In genomic region chr4:177380730-177381287, GRCh38 we compare ENCODE assay signal across 13 cellular contexts.
DNase-seq lines count a peak whose midpoint lies in the region; ATAC-seq and TF ChIP-seq lines count a peak whose summit lies in the region.
"Had no signal": no experiment of that assay in that cellular context is flagged by ENCODE, and none has a peak within 500 bp of the region (broad histone marks: within the 10 kb centered on the region; RNA-seq: fewer than 3 reads in every experiment).

No MANE protein-coding gene starts in this region.

- intact Hi-C loops in MCF 10A (cut with micrococcal nuclease): no loop called here
- intact Hi-C loops in breast epithelium (cut with DNase I; ENCODE audit: low total_unique reads): no loop called here
- intact Hi-C loops in activated T-helper 1 cell treated with anti-CD3 and anti-CD28 coated beads, Interleukin-12 subunit alpha, Interleukin-12 subunit beta, Interleukin-2, Interleukin-4 antibody, amounts not matched to agents 30 ng/mL and 10 ng/mL and 1 ng/mL, durations not matched to agents 14 hours and 24 hours and 36 hours (cut with micrococcal nuclease): no loop called here

- ATAC-seq in stimulated activated memory B cell treated with anti-CD40 and anti-IgM and Interleukin-4, amounts not matched to agents 10 μg/mL and 1 μg/mL and 100 μg/mL, for 72 hours: peak; percentile 28
- ATAC-seq: left ventricle myocardium superior had no signal

- H3K4me2 ChIP-seq in Karpas-422 (ENCODE audit: low read depth, low read length, poor library complexity, severe bottlenecking): no peak overlapping the region

- CTCF ChIA-PET in MCF 10A (lab: Yijun Ruan, JAX): interaction anchor here (0.6 to 0.8 kb wide), 2 partner anchors 25 to 40 kb away, joined by 3 to 4 read pairs; no protein-coding TSS in a partner anchor

- no peak overlapping the region for H2AFZ ChIP-seq in Karpas-422 (ENCODE audit: low read length)

- TF ChIP-seq CTCF in MCF 10A (IDR thresholded peaks at IDR 0.05; ENCODE audit: unreplicated experiment): no peak
- no peak for TF ChIP-seq CTCF in breast epithelium (IDR thresholded peaks at IDR 0.05)
- peak; percentile 40 for TF ChIP-seq CTCF in chondrocyte (IDR thresholded peaks at IDR 0.05)

- H3K9me2 ChIP-seq in Karpas-422 (replicated peaks; ENCODE audit: insufficient read depth, low read length): no peaks in the 10 kb centered on the region

- DNase-seq in MCF 10A (ENCODE audit: unreplicated experiment): peak; percentile 21
- DNase-seq in breast epithelium (ENCODE audit: low spot score in 2 of 2): no peak
- peak; percentile 49 for DNase-seq in Karpas-422
- DNase-seq in chondrocyte (ENCODE audit: low spot score): no peak
- DNase-seq in DMS114 treated with DMSO at 0.1 percent for 48 hours (lab: John Stamatoyannopoulos, UW; ENCODE audit: unreplicated experiment): no peak
- no peak for DNase-seq in activated T-helper 1 cell treated with anti-CD3 and anti-CD28 coated beads, Interleukin-12 subunit alpha, Interleukin-12 subunit beta, Interleukin-2, Interleukin-4 antibody, amounts not matched to agents 30 ng/mL and 10 ng/mL and 1 ng/mL, durations not matched to agents 14 hours and 24 hours and 36 hours (ENCODE audit: low spot score)
- no peak for DNase-seq in NCI-H526 treated with DMSO at 0.1 percent for 48 hours (lab: John Stamatoyannopoulos, UW)
- DNase-seq: activated CD4-positive, CD25-positive, alpha-beta regulatory T cell treated with anti-CD3 and anti-CD28 coated beads, Interleukin-2, amount 50 U/mL, for 72 hours; left ventricle myocardium superior had no signal

- peaks cover 15% of the 10 kb centered on the region for H3K27me3 Mint-ChIP-seq in MCF 10A (ENCODE audit: insufficient read depth, unreplicated experiment)
- peaks cover 3% of the 10 kb centered on the region for H3K27me3 Mint-ChIP-seq in chondrocyte (ENCODE audit: low read depth)
- H3K27me3 Mint-ChIP-seq in stimulated activated memory B cell treated with anti-CD40 and anti-IgM and Interleukin-4, amounts not matched to agents 10 μg/mL and 1 μg/mL and 100 μg/mL, for 72 hours: peaks cover 16% of the 10 kb centered on the region
- H3K27me3 Mint-ChIP-seq in activated T-helper 1 cell treated with anti-CD3 and anti-CD28 coated beads, Interleukin-12 subunit alpha, Interleukin-12 subunit beta, Interleukin-2, Interleukin-4 antibody, amounts not matched to agents 30 ng/mL and 10 ng/mL and 1 ng/mL, durations not matched to agents 14 hours and 24 hours and 36 hours (ENCODE audit: insufficient read depth): peaks cover 28% of the 10 kb centered on the region

- no peak overlapping the region for H3K4me3 Mint-ChIP-seq in MCF 10A (ENCODE audit: unreplicated experiment)
- H3K4me3 Mint-ChIP-seq in chondrocyte (ENCODE audit: unreplicated experiment): no peak overlapping the region
- H3K4me3 Mint-ChIP-seq in stimulated activated memory B cell treated with anti-CD40 and anti-IgM and Interleukin-4, amounts not matched to agents 10 μg/mL and 1 μg/mL and 100 μg/mL, for 72 hours: no peak overlapping the region
- no peak overlapping the region for H3K4me3 Mint-ChIP-seq in activated T-helper 1 cell treated with anti-CD3 and anti-CD28 coated beads, Interleukin-12 subunit alpha, Interleukin-12 subunit beta, Interleukin-2, Interleukin-4 antibody, amounts not matched to agents 30 ng/mL and 10 ng/mL and 1 ng/mL, durations not matched to agents 14 hours and 24 hours and 36 hours
- H3K4me3 Mint-ChIP-seq: activated naive CD8-positive, alpha-beta T cell; IgD-negative memory B cell had no signal

- POLR2A ChIA-PET in MCF 10A (lab: Yijun Ruan, JAX): no interaction called here

- no peaks in the 10 kb centered on the region for H3K9me3 Mint-ChIP-seq in MCF 10A (ENCODE audit: unreplicated experiment)
- peaks cover 5% of the 10 kb centered on the region for H3K9me3 Mint-ChIP-seq in chondrocyte (ENCODE audit: low read depth)
- H3K9me3 Mint-ChIP-seq in stimulated activated memory B cell treated with anti-CD40 and anti-IgM and Interleukin-4, amounts not matched to agents 10 μg/mL and 1 μg/mL and 100 μg/mL, for 72 hours: no peaks in the 10 kb centered on the region
- H3K9me3 Mint-ChIP-seq in activated T-helper 1 cell treated with anti-CD3 and anti-CD28 coated beads, Interleukin-12 subunit alpha, Interleukin-12 subunit beta, Interleukin-2, Interleukin-4 antibody, amounts not matched to agents 30 ng/mL and 10 ng/mL and 1 ng/mL, durations not matched to agents 14 hours and 24 hours and 36 hours: no peaks in the 10 kb centered on the region
- H3K9me3 Mint-ChIP-seq: IgD-negative memory B cell had no signal

- no peaks in the 10 kb centered on the region for H3K79me2 ChIP-seq in Karpas-422 (ENCODE audit: low read length)

- H3K4me1 Mint-ChIP-seq in MCF 10A (ENCODE audit: insufficient read depth, unreplicated experiment): no peaks in the 10 kb centered on the region
- H3K4me1 Mint-ChIP-seq in chondrocyte (ENCODE audit: low read depth): peaks cover 9% of the 10 kb centered on the region
- H3K4me1 Mint-ChIP-seq in stimulated activated memory B cell treated with anti-CD40 and anti-IgM and Interleukin-4, amounts not matched to agents 10 μg/mL and 1 μg/mL and 100 μg/mL, for 72 hours: no peaks in the 10 kb centered on the region
- no peaks in the 10 kb centered on the region for H3K4me1 Mint-ChIP-seq in activated T-helper 1 cell treated with anti-CD3 and anti-CD28 coated beads, Interleukin-12 subunit alpha, Interleukin-12 subunit beta, Interleukin-2, Interleukin-4 antibody, amounts not matched to agents 30 ng/mL and 10 ng/mL and 1 ng/mL, durations not matched to agents 14 hours and 24 hours and 36 hours (ENCODE audit: low read depth)
- H3K4me1 Mint-ChIP-seq: IgD-negative memory B cell had no signal

- no peaks in the 10 kb centered on the region for H3K9me3 ChIP-seq in breast epithelium
- H3K9me3 ChIP-seq in Karpas-422 (ENCODE audit: low read length): no peaks in the 10 kb centered on the region

- BruUV-seq in MCF 10A (replicated peaks; lab: Mats Ljungman, UMichigan): no TSS peak

- H3K4me1 ChIP-seq in breast epithelium (no peaks in the 10 kb centered on the region), Karpas-422 (ENCODE audit: low read length) (no peaks in the 10 kb centered on the region)

- H3K36me3 ChIP-seq in breast epithelium (no peaks in the 10 kb centered on the region), Karpas-422 (ENCODE audit: insufficient read depth, low read length) (no peaks in the 10 kb centered on the region)

- H3K4me3 ChIP-seq in breast epithelium (no peak overlapping the region), Karpas-422 (ENCODE audit: low read length) (no peak overlapping the region)

- H4K20me1 ChIP-seq in Karpas-422 (ENCODE audit: insufficient read depth, low read depth, low read length): no peaks in the 10 kb centered on the region

- no peaks in the 10 kb centered on the region for H3K36me3 Mint-ChIP-seq in MCF 10A (ENCODE audit: insufficient read depth, unreplicated experiment)
- no peaks in the 10 kb centered on the region for H3K36me3 Mint-ChIP-seq in chondrocyte (ENCODE audit: low read depth)
- no peaks in the 10 kb centered on the region for H3K36me3 Mint-ChIP-seq in stimulated activated memory B cell treated with anti-CD40 and anti-IgM and Interleukin-4, amounts not matched to agents 10 μg/mL and 1 μg/mL and 100 μg/mL, for 72 hours
- no peaks in the 10 kb centered on the region for H3K36me3 Mint-ChIP-seq in activated T-helper 1 cell treated with anti-CD3 and anti-CD28 coated beads, Interleukin-12 subunit alpha, Interleukin-12 subunit beta, Interleukin-2, Interleukin-4 antibody, amounts not matched to agents 30 ng/mL and 10 ng/mL and 1 ng/mL, durations not matched to agents 14 hours and 24 hours and 36 hours (ENCODE audit: low read depth)
- H3K36me3 Mint-ChIP-seq: IgD-negative memory B cell had no signal

- TF ChIP-seq POLR2A in breast epithelium (IDR thresholded peaks at IDR 0.05): no peak

- H3K9ac ChIP-seq in Karpas-422 (ENCODE audit: low read length): no peak overlapping the region

- no peak overlapping the region for H3K27ac ChIP-seq in breast epithelium
- no peak overlapping the region for H3K27ac ChIP-seq in Karpas-422 (ENCODE audit: low read length)
- H3K27ac ChIP-seq: epithelial cell of prostate had no signal

- H3K27ac Mint-ChIP-seq in MCF 10A (ENCODE audit: low read depth, unreplicated experiment): no peak overlapping the region
- no peak overlapping the region for H3K27ac Mint-ChIP-seq in chondrocyte (ENCODE audit: unreplicated experiment)
- no peak overlapping the region for H3K27ac Mint-ChIP-seq in stimulated activated memory B cell treated with anti-CD40 and anti-IgM and Interleukin-4, amounts not matched to agents 10 μg/mL and 1 μg/mL and 100 μg/mL, for 72 hours
- no peak overlapping the region for H3K27ac Mint-ChIP-seq in activated T-helper 1 cell treated with anti-CD3 and anti-CD28 coated beads, Interleukin-12 subunit alpha, Interleukin-12 subunit beta, Interleukin-2, Interleukin-4 antibody, amounts not matched to agents 30 ng/mL and 10 ng/mL and 1 ng/mL, durations not matched to agents 14 hours and 24 hours and 36 hours
- H3K27ac Mint-ChIP-seq: activated naive CD8-positive, alpha-beta T cell; IgD-negative memory B cell had no signal

- H3K27me3 ChIP-seq in breast epithelium (no peaks in the 10 kb centered on the region), Karpas-422 (ENCODE audit: low read length) (no peaks in the 10 kb centered on the region)

Comparison
In these comparisons a context has a peak if more than half of its experiments do, and no peak if none do; other contexts are left out.
1. DNase-seq: peak in MCF 10A (single experiment) and Karpas-422 (single experiment); none in breast epithelium (0 of 2), chondrocyte (single experiment), DMS114 treated with DMSO at 0.1 percent for 48 hours (single experiment), activated T-helper 1 cell treated with anti-CD3 and anti-CD28 coated beads, Interleukin-12 subunit alpha, Interleukin-12 subunit beta, Interleukin-2, Interleukin-4 antibody, amounts not matched to agents 30 ng/mL and 10 ng/mL and 1 ng/mL, durations not matched to agents 14 hours and 24 hours and 36 hours (single experiment) and NCI-H526 treated with DMSO at 0.1 percent for 48 hours (single experiment).